ENCODE assay signal across 23 cellular contexts in genomic region chr4:20320232-20320631, GRCh38.
DNase-seq lines count a peak whose midpoint lies in the region; ATAC-seq, FAIRE-seq and TF ChIP-seq lines count a peak whose summit lies in the region.
"Had no signal": no experiment of that assay in that cellular context is flagged by ENCODE, and none has a peak within 500 bp of the region (broad histone marks: within the 10 kb centered on the region; RNA-seq: fewer than 3 reads in every experiment).

No MANE protein-coding gene starts in this region.

- H3K9me3 ChIP-seq in astrocyte (ENCODE audit: insufficient read depth, low read depth, low read length): no peaks in the 10 kb centered on the region
- H3K9me3 ChIP-seq: BE2C had no signal

- no peaks in the 10 kb centered on the region for H3K9me3 Mint-ChIP-seq in astrocyte (ENCODE audit: unreplicated experiment)
- no peaks in the 10 kb centered on the region for H3K9me3 Mint-ChIP-seq in GM23338
- H3K9me3 Mint-ChIP-seq in MCF 10A (ENCODE audit: unreplicated experiment): no peaks in the 10 kb centered on the region
- H3K9me3 Mint-ChIP-seq: CD8-positive, alpha-beta T cell had no signal

- H3K27me3 ChIP-seq in KMS-11 (ENCODE audit: insufficient read depth, low read depth) (no peaks in the 10 kb centered on the region), astrocyte (ENCODE audit: insufficient read depth, low read length) (no peaks in the 10 kb centered on the region), GM23338 (ENCODE audit: insufficient read depth) (no peaks in the 10 kb centered on the region)

- BruUV-seq in MCF 10A (replicated peaks; lab: Mats Ljungman, UMichigan): no TSS peak

- H3K4me1 ChIP-seq in KMS-11 (ENCODE audit: low read depth, poor library complexity, severe bottlenecking): peaks cover 59% of the 10 kb centered on the region
- H3K4me1 ChIP-seq in astrocyte (ENCODE audit: insufficient read depth, low read length): no peaks in the 10 kb centered on the region
- peaks cover 15% of the 10 kb centered on the region for H3K4me1 ChIP-seq in GM23338 (ENCODE audit: insufficient read depth)
- H3K4me1 ChIP-seq: BE2C had no signal

- H3K4me1 Mint-ChIP-seq in astrocyte (ENCODE audit: low read depth, unreplicated experiment) (peaks cover 19% of the 10 kb centered on the region), GM23338 (peaks cover 19% of the 10 kb centered on the region), MCF 10A (ENCODE audit: insufficient read depth, unreplicated experiment) (peaks cover 5% of the 10 kb centered on the region)

- POLR2A ChIA-PET in MCF 10A (lab: Yijun Ruan, JAX): interaction anchor here (0.6 kb wide), 1 partner anchor 790 kb away, joined by 3 read pairs; no protein-coding TSS in a partner anchor

- DNase-seq in astrocyte (ENCODE audit: low read depth): no peak
- peak; percentile 60 for DNase-seq in inferior parietal cortex (ENCODE audit: extremely low spot score)
- DNase-seq in pons (ENCODE audit: low spot score): peak; percentile 56
- no peak for DNase-seq in GM23338 (ENCODE audit: low spot score)
- DNase-seq in AG08396 (ENCODE audit: low spot score): no peak
- no peak for DNase-seq in MCF 10A (ENCODE audit: unreplicated experiment)
- DNase-seq: ACHN; BE2C; CD8-positive, alpha-beta T cell; DMS79 treated with DMSO at 0.1 percent for 48 hours; KBM-7; NCI-H1092; NCI-H1694; NCI-H2107; NCI-H446 treated with DMSO at 0.1 percent for 48 hours; NCI-H748 treated with DMSO at 0.1 percent for 48 hours had no signal

- H3K27ac ChIP-seq in KMS-11: peak overlapping the region; percentile 90; the same call in 1 of the 2 replicates
- H3K27ac ChIP-seq in astrocyte (ENCODE audit: low read depth, low read length): no peak overlapping the region
- no peak overlapping the region for H3K27ac ChIP-seq in GM23338 (ENCODE audit: low read depth)

- no peaks in the 10 kb centered on the region for H4K20me1 ChIP-seq in KMS-11 (ENCODE audit: insufficient read depth)
- no peaks in the 10 kb centered on the region for H4K20me1 ChIP-seq in astrocyte (ENCODE audit: insufficient read depth, low read length)
- no peaks in the 10 kb centered on the region for H4K20me1 ChIP-seq in GM23338 (replicated peaks; ENCODE audit: insufficient read depth)

- no peaks in the 10 kb centered on the region for H3K9me2 ChIP-seq in GM23338 (ENCODE audit: insufficient read depth)

- H3K27me3 Mint-ChIP-seq in astrocyte (ENCODE audit: low read depth, unreplicated experiment): no peaks in the 10 kb centered on the region
- H3K27me3 Mint-ChIP-seq in GM23338 (ENCODE audit: insufficient read depth, low read depth, poor library complexity): no peaks in the 10 kb centered on the region
- no peaks in the 10 kb centered on the region for H3K27me3 Mint-ChIP-seq in MCF 10A (ENCODE audit: insufficient read depth, unreplicated experiment)

- H3K4me3 Mint-ChIP-seq in astrocyte (ENCODE audit: unreplicated experiment) (no peak overlapping the region), GM23338 (no peak overlapping the region), MCF 10A (ENCODE audit: unreplicated experiment) (no peak overlapping the region)
- H3K4me3 Mint-ChIP-seq: CD8-positive, alpha-beta T cell had no signal

- no peaks in the 10 kb centered on the region for H3K79me2 ChIP-seq in KMS-11 (ENCODE audit: insufficient read depth, low read depth)
- H3K79me2 ChIP-seq in astrocyte (ENCODE audit: insufficient read depth, low read length): no peaks in the 10 kb centered on the region
- no peaks in the 10 kb centered on the region for H3K79me2 ChIP-seq in GM23338 (replicated peaks; ENCODE audit: insufficient read depth)

- no peak overlapping the region for H3K4me2 ChIP-seq in KMS-11
- no peak overlapping the region for H3K4me2 ChIP-seq in astrocyte (ENCODE audit: low read length)
- no peak overlapping the region for H3K4me2 ChIP-seq in GM23338

- CTCF ChIA-PET in MCF 10A (lab: Yijun Ruan, JAX): interaction anchor here (0.6 to 0.8 kb wide), 2 partner anchors 12 to 25 kb away, joined by 3 read pairs; no protein-coding TSS in a partner anchor

- H3K27ac Mint-ChIP-seq in astrocyte (ENCODE audit: unreplicated experiment) (peak overlapping the region; percentile 13), GM23338 (no peak overlapping the region), MCF 10A (ENCODE audit: low read depth, unreplicated experiment) (no peak overlapping the region)
- H3K27ac Mint-ChIP-seq: CD8-positive, alpha-beta T cell had no signal

- H3K36me3 Mint-ChIP-seq in astrocyte (ENCODE audit: low read depth, unreplicated experiment): no peaks in the 10 kb centered on the region
- no peaks in the 10 kb centered on the region for H3K36me3 Mint-ChIP-seq in GM23338 (ENCODE audit: low read depth)
- no peaks in the 10 kb centered on the region for H3K36me3 Mint-ChIP-seq in MCF 10A (ENCODE audit: insufficient read depth, unreplicated experiment)
- H3K36me3 Mint-ChIP-seq: CD8-positive, alpha-beta T cell had no signal

- intact Hi-C loops in MCF 10A (cut with micrococcal nuclease): no loop called here

- no peak overlapping the region for H2AFZ ChIP-seq in KMS-11 (ENCODE audit: low read depth)
- H2AFZ ChIP-seq in astrocyte (ENCODE audit: low read depth, low read length): no peak overlapping the region
- no peak overlapping the region for H2AFZ ChIP-seq in GM23338

- TF ChIP-seq CTCF in KMS-11 (conservative IDR thresholded peaks at IDR 0.05; ENCODE audit: low read depth, low read length): no peak
- TF ChIP-seq CTCF in astrocyte (IDR thresholded peaks at IDR 0.05; ENCODE audit: insufficient read depth, low read depth, low read length): no peak
- TF ChIP-seq CTCF in GM23338 (conservative IDR thresholded peaks at IDR 0.05; ENCODE audit: low read depth in 2 of 2): no peak
- no peak for TF ChIP-seq CTCF in MCF 10A (IDR thresholded peaks at IDR 0.05; ENCODE audit: unreplicated experiment)

- H3F3A ChIP-seq in GM23338 (replicated peaks; ENCODE audit: low read depth): no peaks in the 10 kb centered on the region

- H3K36me3 ChIP-seq in KMS-11 (ENCODE audit: insufficient read depth) (no peaks in the 10 kb centered on the region), astrocyte (ENCODE audit: insufficient read depth, low read length) (no peaks in the 10 kb centered on the region), GM23338 (ENCODE audit: insufficient read depth) (no peaks in the 10 kb centered on the region)
- H3K36me3 ChIP-seq: BE2C had no signal

- H3K9ac ChIP-seq in KMS-11 (no peak overlapping the region), astrocyte (ENCODE audit: low read length) (no peak overlapping the region)

- peak; percentile 9 for FAIRE-seq in astrocyte (lab: Jason Lieb, UNC)
- FAIRE-seq: D721Med, G401.6, GM12892 had no signal

- no peak overlapping the region for H3K4me3 ChIP-seq in KMS-11 (IDR thresholded peaks at IDR 0.05; ENCODE audit: insufficient read depth, low read depth, low read length)
- no peak overlapping the region for H3K4me3 ChIP-seq in astrocyte (ENCODE audit: insufficient read depth, low read depth, low read length)
- H3K4me3 ChIP-seq in GM23338: no peak overlapping the region

- ATAC-seq in esophagus mucosa (no peak), GM23338 (no peak)
- ATAC-seq: CD8-positive, alpha-beta T cell; Panc1; Right ventricle myocardium inferior had no signal

TF ChIP-seq in GM23338, 12 proteins besides CTCF, POLR2A, EP300 and RAD21 (continues in another document):
- no peak for TF ChIP-seq POLR2AphosphoS5 (IDR thresholded peaks at IDR 0.05; ENCODE audit: low read depth)
- no peak for TF ChIP-seq CREB1 (CRISPR knock-in tag; IDR thresholded peaks at IDR 0.05; ENCODE audit: low read depth)
- TF ChIP-seq ETS1 (IDR thresholded peaks at IDR 0.05): no peak
- TF ChIP-seq ZNF114 (CRISPR knock-in tag; IDR thresholded peaks at IDR 0.05): no peak
- no peak for TF ChIP-seq JUNB (IDR thresholded peaks at IDR 0.05; ENCODE audit: unreplicated experiment)
- TF ChIP-seq STAT1 (IDR thresholded peaks at IDR 0.05; ENCODE audit: unreplicated experiment): no peak
- TF ChIP-seq, protein P1, sequence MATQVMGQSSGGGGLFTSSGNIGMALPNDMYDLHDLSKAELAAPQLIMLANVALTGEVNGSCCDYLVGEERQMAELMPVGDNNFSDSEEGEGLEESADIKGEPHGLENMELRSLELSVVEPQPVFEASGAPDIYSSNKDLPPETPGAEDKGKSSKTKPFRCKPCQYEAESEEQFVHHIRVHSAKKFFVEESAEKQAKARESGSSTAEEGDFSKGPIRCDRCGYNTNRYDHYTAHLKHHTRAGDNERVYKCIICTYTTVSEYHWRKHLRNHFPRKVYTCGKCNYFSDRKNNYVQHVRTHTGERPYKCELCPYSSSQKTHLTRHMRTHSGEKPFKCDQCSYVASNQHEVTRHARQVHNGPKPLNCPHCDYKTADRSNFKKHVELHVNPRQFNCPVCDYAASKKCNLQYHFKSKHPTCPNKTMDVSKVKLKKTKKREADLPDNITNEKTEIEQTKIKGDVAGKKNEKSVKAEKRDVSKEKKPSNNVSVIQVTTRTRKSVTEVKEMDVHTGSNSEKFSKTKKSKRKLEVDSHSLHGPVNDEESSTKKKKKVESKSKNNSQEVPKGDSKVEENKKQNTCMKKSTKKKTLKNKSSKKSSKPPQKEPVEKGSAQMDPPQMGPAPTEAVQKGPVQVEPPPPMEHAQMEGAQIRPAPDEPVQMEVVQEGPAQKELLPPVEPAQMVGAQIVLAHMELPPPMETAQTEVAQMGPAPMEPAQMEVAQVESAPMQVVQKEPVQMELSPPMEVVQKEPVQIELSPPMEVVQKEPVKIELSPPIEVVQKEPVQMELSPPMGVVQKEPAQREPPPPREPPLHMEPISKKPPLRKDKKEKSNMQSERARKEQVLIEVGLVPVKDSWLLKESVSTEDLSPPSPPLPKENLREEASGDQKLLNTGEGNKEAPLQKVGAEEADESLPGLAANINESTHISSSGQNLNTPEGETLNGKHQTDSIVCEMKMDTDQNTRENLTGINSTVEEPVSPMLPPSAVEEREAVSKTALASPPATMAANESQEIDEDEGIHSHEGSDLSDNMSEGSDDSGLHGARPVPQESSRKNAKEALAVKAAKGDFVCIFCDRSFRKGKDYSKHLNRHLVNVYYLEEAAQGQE (IDR thresholded peaks at IDR 0.05; ENCODE audit: unreplicated experiment): no peak
- no peak for TF ChIP-seq ZNF331 (CRISPR knock-in tag; IDR thresholded peaks at IDR 0.05; ENCODE audit: low read depth)
- no peak for TF ChIP-seq NANOG (IDR thresholded peaks at IDR 0.05; ENCODE audit: borderline replicate concordance)
- TF ChIP-seq EZH2 (IDR thresholded peaks at IDR 0.05; ENCODE audit: low read depth, unreplicated experiment): no peak
- TF ChIP-seq EZH2phosphoT487 (IDR thresholded peaks at IDR 0.05; ENCODE audit: unreplicated experiment): no peak

Comparison
In these comparisons a context has a peak if more than half of its experiments do, and no peak if none do; other contexts are left out.
1. DNase-seq: peak in inferior parietal cortex (single experiment) and pons (single experiment); none in astrocyte (single experiment), GM23338 (single experiment), AG08396 (single experiment) and MCF 10A (single experiment).